In the genomic region with DNA sequence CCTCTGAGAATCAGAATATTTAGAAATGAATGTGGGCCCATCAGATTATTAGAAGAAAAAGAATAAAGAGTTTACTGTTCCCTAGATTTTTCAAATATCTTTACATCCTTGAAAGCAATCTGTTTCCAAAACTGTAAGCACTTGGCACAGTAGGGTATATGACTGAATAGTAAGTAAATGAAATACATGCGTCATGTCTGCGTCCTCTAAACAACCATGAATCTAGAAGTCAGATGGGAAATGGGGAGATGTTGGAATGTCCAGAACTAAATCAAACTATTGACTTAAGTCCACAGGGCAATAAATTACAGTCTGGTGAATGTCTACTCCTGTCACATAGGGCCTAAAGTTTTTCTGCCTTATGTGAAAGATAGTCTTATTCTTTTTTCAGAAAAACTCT, we compare ENCODE assay signal across 19 cellular contexts. TPM values are rescaled to one million over a fixed set of nuclear protein-coding genes. Genes with fewer than 3 reads are reported as not detected.
DNase-seq lines count a peak whose midpoint lies in the region; ATAC-seq, FAIRE-seq and TF ChIP-seq lines count a peak whose summit lies in the region.
"Had no signal": no experiment of that assay in that cellular context is flagged by ENCODE, and none has a peak within 500 bp of the region (broad histone marks: within the 10 kb centered on the region; RNA-seq: fewer than 3 reads in every experiment).

No MANE protein-coding gene starts in this region.

- H3K27me3 ChIP-seq in HUES6 (ENCODE audit: control insufficient read depth, insufficient read depth, low read length) (no peaks in the 10 kb centered on the region), endothelial cell of umbilical vein (ENCODE audit: control insufficient read depth in 2 of 2, insufficient read depth in 2 of 2, low read length in 2 of 2) (no peaks in the 10 kb centered on the region), iPS-18a (ENCODE audit: control insufficient read depth, insufficient read depth, low read length) (no peaks in the 10 kb centered on the region)
- H3K27me3 ChIP-seq: BLaER1 treated with 17β-estradiol and CSF1 and Interleukin-3, amounts not matched to agents 10 nM and 100 nM had no signal

- no peak for FAIRE-seq in endothelial cell of umbilical vein (lab: Jason Lieb, UNC)
- FAIRE-seq: GM19239 had no signal

- TF ChIP-seq CTCF in endothelial cell of umbilical vein (IDR thresholded peaks at IDR 0.05; ENCODE audit: extremely low read depth in 1 of 2, insufficient read depth in 1 of 2, low read depth in 1 of 2, low read length in 2 of 2): no peak

- no peaks in the 10 kb centered on the region for H4K20me1 ChIP-seq in endothelial cell of umbilical vein (replicated peaks; ENCODE audit: control insufficient read depth, extremely low read depth, insufficient read depth, low read length)
- H4K20me1 ChIP-seq: BLaER1 treated with 17β-estradiol and CSF1 and Interleukin-3, amounts not matched to agents 10 nM and 100 nM had no signal

- no peak for ATAC-seq in GM18858 (IDR thresholded peaks at IDR 0.05; ENCODE audit: unreplicated experiment)
- ATAC-seq: CD8-positive, alpha-beta T cell had no signal

- H3K36me3 ChIP-seq in HUES6 (ENCODE audit: control insufficient read depth, insufficient read depth, low read length) (no peaks in the 10 kb centered on the region), endothelial cell of umbilical vein (ENCODE audit: control insufficient read depth in 2 of 2, extremely low read depth in 1 of 2, insufficient read depth in 2 of 2, low read length in 2 of 2) (no peaks in the 10 kb centered on the region), iPS-18a (ENCODE audit: control insufficient read depth, low read depth, low read length) (no peaks in the 10 kb centered on the region)
- H3K36me3 ChIP-seq: BLaER1 treated with 17β-estradiol and CSF1 and Interleukin-3, amounts not matched to agents 10 nM and 100 nM had no signal

- POLR2A ChIA-PET in endothelial cell of umbilical vein (lab: Charles Lee): no interaction called here

- intact Hi-C loops in endothelial cell of umbilical vein (cut with micrococcal nuclease): loop anchor here (2.0 kb wide), 1 partner anchor 26 kb away; the partner anchor contains the start of gene TTC23L

- BruUV-seq in endothelial cell of umbilical vein (replicated peaks; lab: Mats Ljungman, UMichigan): no TSS peak

- DNase-seq in endothelial cell of umbilical vein (ENCODE audit: low read depth, low spot score) (peak; percentile 8), superior temporal gyrus (ENCODE audit: extremely low spot score) (no peak), hypothalamus (lab: John Stamatoyannopoulos, UW) (no peak), ecto neural progenitor cell (ENCODE audit: low spot score) (no peak)
- DNase-seq: Calu3; CD8-positive, alpha-beta T cell; DMS79 treated with DMSO at 0.1 percent for 48 hours; GF-D8; HCEC 1CT; IMR-90; KBM-7 had no signal

- no peak for TF ChIP-seq POLR2A in endothelial cell of umbilical vein (IDR thresholded peaks at IDR 0.05; ENCODE audit: low read depth, low read length)

- H3K27ac ChIP-seq in HUES6 (ENCODE audit: low read depth, low read length) (0 out of 2 replicates have a peak overlapping the region, but pooled peaks have one; percentile 38), endothelial cell of umbilical vein (ENCODE audit: insufficient read depth, low read depth, low read length) (no peak overlapping the region), iPS-18a (ENCODE audit: low read length) (peak overlapping the region; percentile 39)
- H3K27ac ChIP-seq: BLaER1 treated with 17β-estradiol and CSF1 and Interleukin-3, amounts not matched to agents 10 nM and 100 nM had no signal

- CTCF ChIA-PET in endothelial cell of umbilical vein (lab: Charles Lee): no interaction called here

- H3K4me1 ChIP-seq in HUES6 (ENCODE audit: control insufficient read depth, insufficient read depth, low read length) (peaks cover 37% of the 10 kb centered on the region), endothelial cell of umbilical vein (ENCODE audit: control insufficient read depth, extremely low read depth, insufficient read depth, low read length) (peaks cover 22% of the 10 kb centered on the region), iPS-18a (ENCODE audit: control insufficient read depth, low read depth, low read length) (peaks cover 31% of the 10 kb centered on the region)

- no peak overlapping the region for H3K4me2 ChIP-seq in endothelial cell of umbilical vein (ENCODE audit: insufficient read depth, low read length)

- no peak overlapping the region for H3K4me3 ChIP-seq in HUES6 (ENCODE audit: low read depth, low read length)
- H3K4me3 ChIP-seq in endothelial cell of umbilical vein (replicated peaks in 1 of 3; ENCODE audit: insufficient read depth in 1 of 3, low read depth in 1 of 3, low read length in 3 of 3): no peak overlapping the region
- H3K4me3 ChIP-seq in iPS-18a (ENCODE audit: low read length): no peak overlapping the region
- H3K4me3 ChIP-seq: BLaER1 treated with 17β-estradiol and CSF1 and Interleukin-3, amounts not matched to agents 10 nM and 100 nM had no signal

- no peak overlapping the region for H2AFZ ChIP-seq in endothelial cell of umbilical vein (ENCODE audit: low read depth, low read length)

- dilution Hi-C loops in endothelial cell of umbilical vein (cut with MboI; ENCODE audit: extremely low pct_ligation_motif_present, low sequenced_read_pairs): no loop called here

- H3K9me1 ChIP-seq in endothelial cell of umbilical vein (replicated peaks; ENCODE audit: control insufficient read depth, extremely low read depth, insufficient read depth, low read length): no peaks in the 10 kb centered on the region

- H3K9me3 ChIP-seq in HUES6 (ENCODE audit: control insufficient read depth, insufficient read depth, low read depth, low read length): no peaks in the 10 kb centered on the region
- no peaks in the 10 kb centered on the region for H3K9me3 ChIP-seq in endothelial cell of umbilical vein (replicated peaks; ENCODE audit: control insufficient read depth, insufficient read depth, low read length)
- H3K9me3 ChIP-seq in iPS-18a (ENCODE audit: control insufficient read depth, low read depth, low read length): no peaks in the 10 kb centered on the region
- H3K9me3 ChIP-seq: BLaER1 treated with 17β-estradiol and CSF1 and Interleukin-3, amounts not matched to agents 10 nM and 100 nM had no signal

- no peaks in the 10 kb centered on the region for H3K79me2 ChIP-seq in endothelial cell of umbilical vein (ENCODE audit: control insufficient read depth, insufficient read depth, low read length)

- H3K9ac ChIP-seq in HUES6 (ENCODE audit: low read length) (no peak overlapping the region), endothelial cell of umbilical vein (replicated peaks; ENCODE audit: extremely low read depth, insufficient read depth, low read length) (no peak overlapping the region), iPS-18a (ENCODE audit: low read length) (no peak overlapping the region)
- H3K9ac ChIP-seq: BLaER1 treated with 17β-estradiol and CSF1 and Interleukin-3, amounts not matched to agents 10 nM and 100 nM had no signal

TF ChIP-seq in endothelial cell of umbilical vein, 7 proteins besides CTCF, POLR2A, EP300 and RAD21:
- TF ChIP-seq POLR2AphosphoS5 (IDR thresholded peaks at IDR 0.05; ENCODE audit: insufficient read depth, low read depth, low read length) (no peak), GATA2 (IDR thresholded peaks at IDR 0.05; ENCODE audit: insufficient read depth, insufficient read length, low read depth, low read length) (no peak)
TF ChIP-seq in endothelial cell of umbilical vein: peak in this region for 0.

RNA-seq across cellular contexts. Expression of gene TTC23L, which starts 26.2 kb away (rescaled TPM):
- total RNA-seq in endothelial cell of umbilical vein: 0.25 TPM in 1 of 2 replicates, not detected in the other
- 0.35 TPM in 1 of 2 replicates, not detected in the other for polyA plus RNA-seq in endothelial cell of umbilical vein
- polyA plus RNA-seq in endothelial cell of umbilical vein (2011; cell fraction: cytosol; rRNA removed): 0.03 TPM in 1 of 2 replicates, not detected in the other
- 0.08 and 0.10 TPM in 2 replicates for polyA plus RNA-seq in endothelial cell of umbilical vein (2011; cell fraction: nucleus; rRNA removed)
- not detected in 2 replicates for polyA plus RNA-seq in endothelial cell of umbilical vein (2012)
- polyA minus RNA-seq in endothelial cell of umbilical vein: not detected in 2 replicates
- polyA minus RNA-seq in endothelial cell of umbilical vein (2011; cell fraction: cytosol; rRNA and poly(A)+ RNA removed): not detected
- polyA minus RNA-seq in endothelial cell of umbilical vein (2011; cell fraction: nucleus; rRNA and poly(A)+ RNA removed): 0.14 and 0.48 TPM in 2 replicates
- total RNA-seq: A172; CD8-positive, alpha-beta T cell; H4; HT-29 had no signal
- polyA plus RNA-seq: IMR-90 had no signal

RNA-seq across cellular contexts. Expression of gene RAD1, which starts 50.2 kb away (rescaled TPM):
- total RNA-seq in endothelial cell of umbilical vein: 22.2 and 25.0 TPM in 2 replicates
- 10.7 and 11.7 TPM in 2 replicates for polyA plus RNA-seq in endothelial cell of umbilical vein
- 18.4 and 22.3 TPM in 2 replicates for polyA plus RNA-seq in endothelial cell of umbilical vein (2011; cell fraction: cytosol; rRNA removed)
- 19.6 and 20.6 TPM in 2 replicates for polyA plus RNA-seq in endothelial cell of umbilical vein (2011; cell fraction: nucleus; rRNA removed)
- 14.8 and 22.9 TPM in 2 replicates for polyA plus RNA-seq in endothelial cell of umbilical vein (2012)
- 29.1 and 31.6 TPM in 2 replicates for polyA minus RNA-seq in endothelial cell of umbilical vein
- polyA minus RNA-seq in endothelial cell of umbilical vein (2011; cell fraction: cytosol; rRNA and poly(A)+ RNA removed): 49.9 TPM
- 20.8 and 28.0 TPM in 2 replicates for polyA minus RNA-seq in endothelial cell of umbilical vein (2011; cell fraction: nucleus; rRNA and poly(A)+ RNA removed)

RNA-seq across cellular contexts. Expression of gene BRIX1, which starts 50.4 kb away (rescaled TPM):
- 28.4 and 32.2 TPM in 2 replicates for total RNA-seq in endothelial cell of umbilical vein
- 8.0 and 14.0 TPM in 2 replicates for polyA plus RNA-seq in endothelial cell of umbilical vein
- 17.2 and 19.1 TPM in 2 replicates for polyA plus RNA-seq in endothelial cell of umbilical vein (2011; cell fraction: cytosol; rRNA removed)
- polyA plus RNA-seq in endothelial cell of umbilical vein (2011; cell fraction: nucleus; rRNA removed): 14.3 and 21.3 TPM in 2 replicates
- polyA plus RNA-seq in endothelial cell of umbilical vein (2012): 16.9 and 30.0 TPM in 2 replicates
- 7.0 and 8.2 TPM in 2 replicates for polyA minus RNA-seq in endothelial cell of umbilical vein
- 52.4 TPM for polyA minus RNA-seq in endothelial cell of umbilical vein (2011; cell fraction: cytosol; rRNA and poly(A)+ RNA removed)
- polyA minus RNA-seq in endothelial cell of umbilical vein (2011; cell fraction: nucleus; rRNA and poly(A)+ RNA removed): 10.1 and 15.8 TPM in 2 replicates
